11 cellular contexts compared by ENCODE assay signal in the genomic region with DNA sequence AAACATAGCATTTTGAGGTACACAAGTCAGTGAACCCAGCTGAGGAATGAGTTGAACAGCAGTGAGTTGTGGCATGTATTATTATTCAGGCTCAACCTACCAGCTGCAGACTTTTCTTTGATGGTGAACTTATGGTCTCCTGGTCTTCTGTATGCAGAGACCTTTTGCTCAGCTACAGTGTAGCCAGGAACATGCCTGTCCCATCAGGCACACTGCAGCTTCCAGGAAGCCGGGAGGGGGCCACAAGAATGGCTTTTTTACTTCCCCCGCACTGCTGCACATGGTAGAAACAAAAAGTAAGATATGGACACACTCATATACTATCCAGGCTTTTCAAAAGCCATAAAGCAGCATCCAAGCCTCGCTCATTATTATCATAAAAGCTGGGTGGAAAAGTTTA.
A peak's percentile ranks its signal among the peaks of the same experiment; 100 is the strongest.
DNase-seq lines count a peak whose midpoint lies in the region; ATAC-seq and TF ChIP-seq lines count a peak whose summit lies in the region.
"Had no signal": no experiment of that assay in that cellular context is flagged by ENCODE, and none has a peak within 500 bp of the region (broad histone marks: within the 10 kb centered on the region; RNA-seq: fewer than 3 reads in every experiment).

No MANE protein-coding gene starts in this region.

- peak overlapping the region in 2 of 3 donors; percentile 9 to 32 for H3K4me3 ChIP-seq in right lobe of liver
- no peak overlapping the region for H3K4me3 ChIP-seq in subcutaneous abdominal adipose tissue (ENCODE audit: low read depth in 1 of 5, low read length in 5 of 5)

- intact Hi-C loops in activated T-helper 2 cell treated with anti-CD3 and anti-CD28 coated beads, Interferon-gamma antibody, Interleukin-2, Interleukin-4, amounts not matched to agents 10 μg/mL and 5 μg/mL and 100 μg/mL, durations not matched to agents 14 hours and 24 hours and 36 hours (cut with micrococcal nuclease) = loop anchor here (1.0 to 10.0 kb wide), 3 partner anchors 9 to 55 kb away; no protein-coding TSS in a partner anchor
- intact Hi-C loops in right lobe of liver (cut with DNase I) = loop anchor here in 1 of 2 donors (5.0 kb wide), 1 partner anchor 37 kb away; no protein-coding TSS in a partner anchor

- TF ChIP-seq POLR2A in right lobe of liver (IDR thresholded peaks at IDR 0.05) = no peak

- H3K27me3 ChIP-seq in right lobe of liver = no peaks in the 10 kb centered on the region
- H3K27me3 ChIP-seq in subcutaneous abdominal adipose tissue (ENCODE audit: control insufficient read depth in 5 of 5, insufficient read depth in 4 of 5, low read length in 5 of 5) = no peaks in the 10 kb centered on the region

- peak overlapping the region; percentile 91 to 96 (median 95) for H3K27ac ChIP-seq in right lobe of liver
- peak overlapping the region; percentile 93 for H3K27ac ChIP-seq in subcutaneous abdominal adipose tissue (ENCODE audit: low read depth, low read length)
- H3K27ac ChIP-seq: KMS-11 had no signal

- H3K9me3 ChIP-seq in right lobe of liver = no peaks in the 10 kb centered on the region
- no peaks in the 10 kb centered on the region for H3K9me3 ChIP-seq in subcutaneous abdominal adipose tissue (ENCODE audit: control insufficient read depth in 5 of 5, low read length in 5 of 5)

- peak overlapping the region in 3 of 5 donors; percentile 30 to 72 (median 47) for H3K9ac ChIP-seq in subcutaneous abdominal adipose tissue (ENCODE audit: low read length in 5 of 5)
- H3K9ac ChIP-seq: KMS-11 had no signal

- peaks cover 2% of the 10 kb centered on the region for H3K36me3 Mint-ChIP-seq in T-helper 1 cell treated with Interleukin-12 subunit alpha and Interleukin-12 subunit beta and Interleukin-4 antibody, amounts not matched to agents 30 μg/mL and 1 μg/mL, for 36 hours (ENCODE audit: low read depth)
- peaks cover 2% of the 10 kb centered on the region for H3K36me3 Mint-ChIP-seq in activated T-helper 2 cell treated with anti-CD3 and anti-CD28 coated beads, Interferon-gamma antibody, Interleukin-2, Interleukin-4, amounts not matched to agents 10 μg/mL and 5 μg/mL and 100 μg/mL, durations not matched to agents 14 hours and 24 hours and 36 hours (ENCODE audit: low read depth)

- H3K36me3 ChIP-seq in right lobe of liver (no peaks in the 10 kb centered on the region), subcutaneous abdominal adipose tissue (ENCODE audit: control insufficient read depth in 5 of 5, insufficient read depth in 5 of 5, low read length in 5 of 5) (no peaks in the 10 kb centered on the region)

- WGBS in right lobe of liver (ENCODE audit: insufficient coverage, low coverage, low lambda C conversion rate, missing lambda C conversion rate) = 35% methylated on average over 3 of the region's 3 CpGs

- H3K4me1 ChIP-seq in right lobe of liver (peaks cover 6 to 55% (median 23%) of the 10 kb centered on the region in 4 donors), subcutaneous abdominal adipose tissue (ENCODE audit: control insufficient read depth in 5 of 5, insufficient read depth in 5 of 5, low read length in 5 of 5) (peaks cover 11 to 73% (median 70%) of the 10 kb centered on the region in 5 donors)

- H3K27ac Mint-ChIP-seq in T-helper 1 cell treated with Interleukin-12 subunit alpha and Interleukin-12 subunit beta and Interleukin-4 antibody, amounts not matched to agents 30 μg/mL and 1 μg/mL, for 36 hours = peak overlapping the region; percentile 76
- peak overlapping the region; percentile 83 for H3K27ac Mint-ChIP-seq in activated T-helper 2 cell treated with anti-CD3 and anti-CD28 coated beads, Interferon-gamma antibody, Interleukin-2, Interleukin-4, amounts not matched to agents 10 μg/mL and 5 μg/mL and 100 μg/mL, durations not matched to agents 14 hours and 24 hours and 36 hours

- H3K27me3 Mint-ChIP-seq in T-helper 1 cell treated with Interleukin-12 subunit alpha and Interleukin-12 subunit beta and Interleukin-4 antibody, amounts not matched to agents 30 μg/mL and 1 μg/mL, for 36 hours (ENCODE audit: low read depth) = no peaks in the 10 kb centered on the region
- no peaks in the 10 kb centered on the region for H3K27me3 Mint-ChIP-seq in activated T-helper 2 cell treated with anti-CD3 and anti-CD28 coated beads, Interferon-gamma antibody, Interleukin-2, Interleukin-4, amounts not matched to agents 10 μg/mL and 5 μg/mL and 100 μg/mL, durations not matched to agents 14 hours and 24 hours and 36 hours (ENCODE audit: low read depth)

- DNase-seq in T-helper 1 cell (no peak), right lobe of liver (no peak), RPMI8226 (no peak), SK-N-DZ (ENCODE audit: low spot score) (no peak), GM19238 (ENCODE audit: insufficient read length, low spot score) (no peak)
- no peak for DNase-seq in activated T-helper 2 cell treated with anti-CD3 and anti-CD28 coated beads, Interferon-gamma antibody, Interleukin-2, Interleukin-4, amounts not matched to agents 10 μg/mL and 5 μg/mL and 100 μg/mL, durations not matched to agents 14 hours and 24 hours and 36 hours (ENCODE audit: low spot score)
- DNase-seq: activated CD4-positive, CD25-positive, alpha-beta regulatory T cell; NCI-H82 had no signal

- no peaks in the 10 kb centered on the region for H3K9me3 Mint-ChIP-seq in T-helper 1 cell treated with Interleukin-12 subunit alpha and Interleukin-12 subunit beta and Interleukin-4 antibody, amounts not matched to agents 30 μg/mL and 1 μg/mL, for 36 hours
- H3K9me3 Mint-ChIP-seq in activated T-helper 2 cell treated with anti-CD3 and anti-CD28 coated beads, Interferon-gamma antibody, Interleukin-2, Interleukin-4, amounts not matched to agents 10 μg/mL and 5 μg/mL and 100 μg/mL, durations not matched to agents 14 hours and 24 hours and 36 hours = no peaks in the 10 kb centered on the region

- TF ChIP-seq CTCF in right lobe of liver (IDR thresholded peaks at IDR 0.05) = no peak

- H3K4me3 Mint-ChIP-seq in T-helper 1 cell treated with Interleukin-12 subunit alpha and Interleukin-12 subunit beta and Interleukin-4 antibody, amounts not matched to agents 30 μg/mL and 1 μg/mL, for 36 hours = peak overlapping the region; percentile 53
- H3K4me3 Mint-ChIP-seq in activated T-helper 2 cell treated with anti-CD3 and anti-CD28 coated beads, Interferon-gamma antibody, Interleukin-2, Interleukin-4, amounts not matched to agents 10 μg/mL and 5 μg/mL and 100 μg/mL, durations not matched to agents 14 hours and 24 hours and 36 hours (ENCODE audit: low read depth) = peak overlapping the region; percentile 51

- H3K4me1 Mint-ChIP-seq in T-helper 1 cell treated with Interleukin-12 subunit alpha and Interleukin-12 subunit beta and Interleukin-4 antibody, amounts not matched to agents 30 μg/mL and 1 μg/mL, for 36 hours (ENCODE audit: low read depth) = peaks cover 24% of the 10 kb centered on the region
- peaks cover 61% of the 10 kb centered on the region for H3K4me1 Mint-ChIP-seq in activated T-helper 2 cell treated with anti-CD3 and anti-CD28 coated beads, Interferon-gamma antibody, Interleukin-2, Interleukin-4, amounts not matched to agents 10 μg/mL and 5 μg/mL and 100 μg/mL, durations not matched to agents 14 hours and 24 hours and 36 hours (ENCODE audit: low read depth)

- ATAC-seq in right lobe of liver = peak in 1 of 4 donors; percentile 0

Comparison
In these comparisons a context has a peak if more than half of its experiments do, and no peak if none do; other contexts are left out.
1. H3K4me3 ChIP-seq: peak in right lobe of liver (2 of 3); none in subcutaneous abdominal adipose tissue (0 of 5).